10 cellular contexts compared by ENCODE assay signal in genomic region chr2:52934354-52934898, GRCh38.
DNase-seq lines count a peak whose midpoint lies in the region; ATAC-seq, FAIRE-seq and TF ChIP-seq lines count a peak whose summit lies in the region.
"Had no signal": no experiment of that assay in that cellular context is flagged by ENCODE, and none has a peak within 500 bp of the region (broad histone marks: within the 10 kb centered on the region; RNA-seq: fewer than 3 reads in every experiment).

No MANE protein-coding gene starts in this region.

- ATAC-seq in GM21717 (IDR thresholded peaks at IDR 0.05; ENCODE audit: unreplicated experiment), result peak; percentile 73
- ATAC-seq: activated CD8-positive, alpha-beta T cell treated with anti-CD3 and anti-CD28 coated beads for 36 hours had no signal

- TF ChIP-seq CTCF in fibroblast of mammary gland (conservative IDR thresholded peaks at IDR 0.05; ENCODE audit: control insufficient read depth, insufficient read depth, low read depth, low read length), result no peak

- in situ Hi-C loops in G401 (cut with HindIII; ENCODE audit: low sequenced_read_pairs), result no loop called here

- H3K27me3 ChIP-seq in H7 (ENCODE audit: control insufficient read depth, insufficient read depth, low read length), result no peaks in the 10 kb centered on the region

- H3K4me3 ChIP-seq in fibroblast of mammary gland (ENCODE audit: control insufficient read depth, low read depth, low read length) (no peak overlapping the region), H7 (ENCODE audit: insufficient read depth, low read depth, low read length) (no peak overlapping the region)

- no peak for FAIRE-seq in HTR-8/SVneo (lab: Jason Lieb, UNC)

- H3K36me3 ChIP-seq in H7 (replicated peaks; ENCODE audit: control insufficient read depth, insufficient read depth, low read length), result no peaks in the 10 kb centered on the region

- DNase-seq in DMS53 (lab: John Stamatoyannopoulos, UW), result peak; percentile 85
- DNase-seq in HTR-8/SVneo (ENCODE audit: insufficient read length, low spot score), result peak; percentile 8
- peak; percentile 88 for DNase-seq in fibroblast of mammary gland (ENCODE audit: low read depth)
- no peak for DNase-seq in G401 (ENCODE audit: low spot score)
- DNase-seq in activated T-cell treated with anti-CD3 and anti-CD28 coated beads, Interleukin-2, amount 50 U/mL, for 48 hours, result no peak
- no peak for DNase-seq in NCI-H526 treated with DMSO at 0.1 percent for 48 hours (lab: John Stamatoyannopoulos, UW)
- no peak for DNase-seq in H7
- DNase-seq: activated CD8-positive, alpha-beta T cell treated with anti-CD3 and anti-CD28 coated beads for 36 hours; stimulated activated CD4-positive, alpha-beta T cell treated with anti-CD3 and anti-CD28 coated beads, Interleukin-4, amount 100 ng/mL, for 24 hours had no signal

Comparison
In these comparisons a context has a peak if more than half of its experiments do, and no peak if none do; other contexts are left out.
1. DNase-seq: peak in DMS53 (single experiment), HTR-8/SVneo (single experiment) and fibroblast of mammary gland (single experiment); none in G401 (single experiment), activated T-cell treated with anti-CD3 and anti-CD28 coated beads, Interleukin-2, amount 50 U/mL, for 48 hours (0 of 2), NCI-H526 treated with DMSO at 0.1 percent for 48 hours (single experiment) and H7 (single experiment).